ENCODE assay signal across 1 cellular context in the genomic region with DNA sequence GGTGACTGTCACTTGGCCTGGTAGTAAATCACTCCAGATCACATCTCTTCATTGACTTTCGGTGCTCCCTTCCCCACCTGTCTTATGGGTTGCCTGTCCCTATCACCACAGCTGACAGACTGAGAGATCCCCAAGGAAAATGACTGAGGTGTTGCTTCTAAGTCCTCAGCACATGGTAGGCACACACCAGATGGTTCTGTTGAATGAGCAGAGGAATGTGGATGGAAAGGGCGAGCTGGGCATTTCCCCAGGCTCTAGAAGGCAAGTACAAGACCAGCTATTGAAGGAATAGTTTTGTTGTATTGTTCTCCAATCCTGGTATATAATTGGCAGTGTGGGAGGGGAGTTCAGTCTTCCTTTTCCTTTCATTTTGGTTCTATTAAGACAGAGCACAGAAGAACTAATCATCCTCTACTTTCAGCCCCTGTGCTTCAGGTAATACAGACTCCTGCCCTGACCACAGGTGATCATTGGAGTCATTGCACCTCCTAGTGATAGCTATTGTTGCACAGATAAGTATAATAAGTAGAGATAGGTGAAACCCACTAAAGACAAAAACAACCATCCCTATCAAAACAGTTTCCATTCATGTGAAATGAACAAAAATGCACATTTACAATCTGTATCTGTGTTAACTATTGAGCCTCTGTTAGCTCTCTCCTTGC.
TF ChIP-seq lines count a peak whose summit lies in the region.

No MANE protein-coding gene starts in this region.

TF ChIP-seq in HCT116, 20 proteins besides CTCF, POLR2A, EP300 and RAD21:
- TF ChIP-seq JUND (IDR thresholded peaks at IDR 0.05) = no peak
- no peak for TF ChIP-seq EZH2 (IDR thresholded peaks at IDR 0.05)
- no peak for TF ChIP-seq SRF (IDR thresholded peaks at IDR 0.05; ENCODE audit: low read depth)
- no peak for TF ChIP-seq FOSL1 (IDR thresholded peaks at IDR 0.05; ENCODE audit: low read depth)
- no peak for TF ChIP-seq POLR2AphosphoS5 (IDR thresholded peaks at IDR 0.05; ENCODE audit: low read depth, low read length)
- no peak for TF ChIP-seq EGR1 (IDR thresholded peaks at IDR 0.05; ENCODE audit: low read depth)
- no peak for TF ChIP-seq CEBPB (IDR thresholded peaks at IDR 0.05; ENCODE audit: low read depth)
- TF ChIP-seq, protein P1, sequence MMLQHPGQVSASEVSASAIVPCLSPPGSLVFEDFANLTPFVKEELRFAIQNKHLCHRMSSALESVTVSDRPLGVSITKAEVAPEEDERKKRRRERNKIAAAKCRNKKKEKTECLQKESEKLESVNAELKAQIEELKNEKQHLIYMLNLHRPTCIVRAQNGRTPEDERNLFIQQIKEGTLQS (IDR thresholded peaks at IDR 0.05) = no peak
- no peak for TF ChIP-seq YY1 (IDR thresholded peaks at IDR 0.05; ENCODE audit: extremely low read depth, insufficient replicate concordance, low read depth, low read length)
- no peak for TF ChIP-seq ZNF274 (IDR thresholded peaks at IDR 0.05; ENCODE audit: low read depth, low read length)
- TF ChIP-seq ELF1 (IDR thresholded peaks at IDR 0.05; ENCODE audit: borderline replicate concordance, low read depth) = no peak
- TF ChIP-seq EZH2phosphoT487 (IDR thresholded peaks at IDR 0.05; ENCODE audit: borderline replicate concordance) = no peak
- TF ChIP-seq, protein P2, sequence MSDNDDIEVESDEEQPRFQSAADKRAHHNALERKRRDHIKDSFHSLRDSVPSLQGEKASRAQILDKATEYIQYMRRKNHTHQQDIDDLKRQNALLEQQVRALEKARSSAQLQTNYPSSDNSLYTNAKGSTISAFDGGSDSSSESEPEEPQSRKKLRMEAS (IDR thresholded peaks at IDR 0.05) = no peak
- TF ChIP-seq TCF7L2 (IDR thresholded peaks at IDR 0.05; ENCODE audit: borderline replicate concordance, extremely low read depth, insufficient read depth, insufficient read length) = no peak
- no peak for TF ChIP-seq ZFX (IDR thresholded peaks at IDR 0.05)
- TF ChIP-seq, protein P3, sequence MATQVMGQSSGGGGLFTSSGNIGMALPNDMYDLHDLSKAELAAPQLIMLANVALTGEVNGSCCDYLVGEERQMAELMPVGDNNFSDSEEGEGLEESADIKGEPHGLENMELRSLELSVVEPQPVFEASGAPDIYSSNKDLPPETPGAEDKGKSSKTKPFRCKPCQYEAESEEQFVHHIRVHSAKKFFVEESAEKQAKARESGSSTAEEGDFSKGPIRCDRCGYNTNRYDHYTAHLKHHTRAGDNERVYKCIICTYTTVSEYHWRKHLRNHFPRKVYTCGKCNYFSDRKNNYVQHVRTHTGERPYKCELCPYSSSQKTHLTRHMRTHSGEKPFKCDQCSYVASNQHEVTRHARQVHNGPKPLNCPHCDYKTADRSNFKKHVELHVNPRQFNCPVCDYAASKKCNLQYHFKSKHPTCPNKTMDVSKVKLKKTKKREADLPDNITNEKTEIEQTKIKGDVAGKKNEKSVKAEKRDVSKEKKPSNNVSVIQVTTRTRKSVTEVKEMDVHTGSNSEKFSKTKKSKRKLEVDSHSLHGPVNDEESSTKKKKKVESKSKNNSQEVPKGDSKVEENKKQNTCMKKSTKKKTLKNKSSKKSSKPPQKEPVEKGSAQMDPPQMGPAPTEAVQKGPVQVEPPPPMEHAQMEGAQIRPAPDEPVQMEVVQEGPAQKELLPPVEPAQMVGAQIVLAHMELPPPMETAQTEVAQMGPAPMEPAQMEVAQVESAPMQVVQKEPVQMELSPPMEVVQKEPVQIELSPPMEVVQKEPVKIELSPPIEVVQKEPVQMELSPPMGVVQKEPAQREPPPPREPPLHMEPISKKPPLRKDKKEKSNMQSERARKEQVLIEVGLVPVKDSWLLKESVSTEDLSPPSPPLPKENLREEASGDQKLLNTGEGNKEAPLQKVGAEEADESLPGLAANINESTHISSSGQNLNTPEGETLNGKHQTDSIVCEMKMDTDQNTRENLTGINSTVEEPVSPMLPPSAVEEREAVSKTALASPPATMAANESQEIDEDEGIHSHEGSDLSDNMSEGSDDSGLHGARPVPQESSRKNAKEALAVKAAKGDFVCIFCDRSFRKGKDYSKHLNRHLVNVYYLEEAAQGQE (IDR thresholded peaks at IDR 0.05; ENCODE audit: low read depth) = no peak
- TF ChIP-seq SP1 (IDR thresholded peaks at IDR 0.05; ENCODE audit: low read depth) = no peak
- no peak for TF ChIP-seq CBX3 (IDR thresholded peaks at IDR 0.05; ENCODE audit: low read depth)
